16 cellular contexts compared by ENCODE assay signal in genomic region chr22:29258407-29259252, GRCh38. TPM values are rescaled to one million over a fixed set of nuclear protein-coding genes. Genes with fewer than 3 reads are reported as not detected.
"Had no signal": no experiment of that assay in that cellular context is flagged by ENCODE, and none has a peak within 500 bp of the region (broad histone marks: within the 10 kb centered on the region; RNA-seq: fewer than 3 reads in every experiment).

No MANE protein-coding gene starts in this region.

- H3K27ac ChIP-seq: lower lobe of right lung, thyroid gland, WERI-Rb-1 had no signal

- ATAC-seq: activated CD4-positive, alpha-beta T cell treated with anti-CD3 and anti-CD28 coated beads for 36 hours; activated T-cell treated with anti-CD3 and anti-CD28 coated beads, Interleukin-2, amount 50 U/mL, for 72 hours; effector memory CD8-positive, alpha-beta T cell; lower lobe of right lung; T-cell had no signal

- DNase-seq: activated CD4-positive, alpha-beta memory T cell treated with anti-CD3 and anti-CD28 coated beads, Interleukin-2, amount 10 ng/mL, durations not matched to agents 7 days and 5 days; activated CD4-positive, alpha-beta T cell treated with anti-CD3 and anti-CD28 coated beads for 36 hours; activated naive CD4-positive, alpha-beta T cell treated with Interleukin-2 at 50 U/mL for 16 hours; activated T-cell treated with anti-CD3 and anti-CD28 coated beads, Interleukin-2, amount 50 U/mL, for 72 hours; dermis blood vessel endothelial cell; effector memory CD8-positive, alpha-beta T cell; immature natural killer cell; lower lobe of right lung; stimulated activated CD4-positive, alpha-beta T cell treated with anti-CD3 and anti-CD28 coated beads, Interleukin-2, amount 100 ng/mL, for 48 hours; stimulated activated naive B cell treated with anti-CD40 and anti-IgM and Interleukin-4, amounts not matched to agents 10 μg/mL and 1 μg/mL and 100 μg/mL, for 72 hours; T-cell; T1000; thyroid gland; WERI-Rb-1 had no signal

- H3K27me3 ChIP-seq: thyroid gland had no signal

- H3K4me1 ChIP-seq: lower lobe of right lung, thyroid gland had no signal

- H3K4me3 ChIP-seq: lower lobe of right lung, thyroid gland had no signal

- H3K9me3 ChIP-seq: lower lobe of right lung, thyroid gland had no signal

RNA-seq across cellular contexts. Expression of gene EMID1, which starts 52.9 kb away (rescaled TPM):
- total RNA-seq: activated CD4-positive, alpha-beta T cell treated with anti-CD3 and anti-CD28 coated beads for 36 hours; bronchial epithelial cell had no signal

RNA-seq across cellular contexts. Expression of gene RASL10A, which starts 56.9 kb away (rescaled TPM):
- total RNA-seq: bronchial epithelial cell, cerebellum had no signal
- polyA plus RNA-seq: immature natural killer cell had no signal
